ENCODE assay signal across 19 cellular contexts in genomic region chr2:27199241-27199640, GRCh38. TPM values are rescaled to one million over a fixed set of nuclear protein-coding genes. Genes with fewer than 3 reads are reported as not detected.
DNase-seq lines count a peak whose midpoint lies in the region; ATAC-seq and TF ChIP-seq lines count a peak whose summit lies in the region.
"Had no signal": no experiment of that assay in that cellular context is flagged by ENCODE, and none has a peak within 500 bp of the region (broad histone marks: within the 10 kb centered on the region; RNA-seq: fewer than 3 reads in every experiment).

No MANE protein-coding gene starts in this region.

- TF ChIP-seq POLR2A in prostate gland (IDR thresholded peaks at IDR 0.05) = no peak

- BruUV-seq in A673 (replicated peaks; lab: Mats Ljungman, UMichigan) = no TSS peak

- ATAC-seq in CD8-positive, alpha-beta T cell = peak; percentile 15
- ATAC-seq in activated T-helper 17 cell treated with anti-CD3 and anti-CD28 coated beads, Interleukin-2, amount 50 U/mL, for 72 hours (replicated peaks) = no peak
- no peak for ATAC-seq in HG02840 (IDR thresholded peaks at IDR 0.05; ENCODE audit: low FRiP score, unreplicated experiment)
- ATAC-seq: Right ventricle myocardium inferior had no signal

- no peak overlapping the region for H3K9ac ChIP-seq in endodermal cell (ENCODE audit: extremely low read depth, low read length, poor library complexity, severe bottlenecking)

- H3K4me3 ChIP-seq in A673 (ENCODE audit: low read depth, low read length, poor library complexity, severe bottlenecking) = no peak overlapping the region
- H3K4me3 ChIP-seq in CD8-positive, alpha-beta T cell (ENCODE audit: low read depth, low read length) = no peak overlapping the region
- no peak overlapping the region for H3K4me3 ChIP-seq in prostate gland
- no peak overlapping the region for H3K4me3 ChIP-seq in endodermal cell (ENCODE audit: low read length)
- H3K4me3 ChIP-seq: Peyer's patch had no signal

- no peaks in the 10 kb centered on the region for H3K4me1 Mint-ChIP-seq in CD8-positive, alpha-beta T cell (ENCODE audit: low read depth)
- no peaks in the 10 kb centered on the region for H3K4me1 Mint-ChIP-seq in activated T-helper 17 cell treated with anti-CD3 and anti-CD28 coated beads, Interleukin-2, amount 50 U/mL, for 72 hours
- H3K4me1 Mint-ChIP-seq in endodermal cell = peaks cover 5% of the 10 kb centered on the region

- H3K27me3 Mint-ChIP-seq in CD8-positive, alpha-beta T cell (ENCODE audit: low read depth) = no peaks in the 10 kb centered on the region
- H3K27me3 Mint-ChIP-seq in activated T-helper 17 cell treated with anti-CD3 and anti-CD28 coated beads, Interleukin-2, amount 50 U/mL, for 72 hours = peaks cover 3% of the 10 kb centered on the region
- no peaks in the 10 kb centered on the region for H3K27me3 Mint-ChIP-seq in endodermal cell (ENCODE audit: insufficient read depth)

- H3K36me3 ChIP-seq in A673 (ENCODE audit: insufficient read depth, low read length, poor library complexity, severe bottlenecking) (peaks cover 53% of the 10 kb centered on the region), prostate gland (peaks cover 8 to 10% of the 10 kb centered on the region in 2 donors), endodermal cell (ENCODE audit: control insufficient read depth, insufficient read depth, low read length) (peaks cover 26% of the 10 kb centered on the region)
- peaks cover 11% of the 10 kb centered on the region for H3K36me3 ChIP-seq in CD8-positive, alpha-beta T cell (ENCODE audit: insufficient read depth, low read length)

- no peaks in the 10 kb centered on the region for H3K9me3 Mint-ChIP-seq in CD8-positive, alpha-beta T cell
- H3K9me3 Mint-ChIP-seq in activated T-helper 17 cell treated with anti-CD3 and anti-CD28 coated beads, Interleukin-2, amount 50 U/mL, for 72 hours = no peaks in the 10 kb centered on the region
- no peaks in the 10 kb centered on the region for H3K9me3 Mint-ChIP-seq in endodermal cell

- H3K4me3 Mint-ChIP-seq in CD8-positive, alpha-beta T cell = no peak overlapping the region
- H3K4me3 Mint-ChIP-seq in activated T-helper 17 cell treated with anti-CD3 and anti-CD28 coated beads, Interleukin-2, amount 50 U/mL, for 72 hours = no peak overlapping the region
- no peak overlapping the region for H3K4me3 Mint-ChIP-seq in endodermal cell

- CTCF ChIA-PET in A673 (lab: Charles Lee) = no interaction called here
- CTCF ChIA-PET in CD8-positive, alpha-beta T cell (lab: Charles Lee) = interaction anchor here (1.1 kb wide), 1 partner anchor 20 kb away, joined by 3 read pairs; no protein-coding TSS in a partner anchor

- intact Hi-C loops in A673 (cut with micrococcal nuclease; ENCODE audit: unreplicated experiment) = no loop called here
- intact Hi-C loops in CD8-positive, alpha-beta T cell (cut with DNase I, micrococcal nuclease) = no loop called here
- intact Hi-C loops in prostate gland (cut with DNase I) = no loop called here

- H3K4me1 ChIP-seq in A673 (ENCODE audit: insufficient read depth, low read length, poor library complexity, severe bottlenecking) (peaks cover 7% of the 10 kb centered on the region), prostate gland (replicated peaks) (no peaks in the 10 kb centered on the region), endodermal cell (ENCODE audit: control insufficient read depth, insufficient read depth, low read length) (no peaks in the 10 kb centered on the region)
- H3K4me1 ChIP-seq in CD8-positive, alpha-beta T cell (ENCODE audit: insufficient read depth, low read length) = no peaks in the 10 kb centered on the region
- H3K4me1 ChIP-seq: Peyer's patch had no signal

- H3K27ac Mint-ChIP-seq in CD8-positive, alpha-beta T cell = no peak overlapping the region
- H3K27ac Mint-ChIP-seq in activated T-helper 17 cell treated with anti-CD3 and anti-CD28 coated beads, Interleukin-2, amount 50 U/mL, for 72 hours = peak overlapping the region; percentile 16
- H3K27ac Mint-ChIP-seq in endodermal cell = no peak overlapping the region

- peaks cover 53% of the 10 kb centered on the region for H3K36me3 Mint-ChIP-seq in CD8-positive, alpha-beta T cell
- H3K36me3 Mint-ChIP-seq in activated T-helper 17 cell treated with anti-CD3 and anti-CD28 coated beads, Interleukin-2, amount 50 U/mL, for 72 hours (ENCODE audit: low read depth) = peaks cover 54% of the 10 kb centered on the region
- peaks cover 44% of the 10 kb centered on the region for H3K36me3 Mint-ChIP-seq in endodermal cell (ENCODE audit: low read depth)

- H3K27ac ChIP-seq in A673 (ENCODE audit: low read depth, low read length, poor library complexity, severe bottlenecking) = peak overlapping the region; percentile 63
- no peak overlapping the region for H3K27ac ChIP-seq in CD8-positive, alpha-beta T cell (ENCODE audit: low read depth, low read length)
- H3K27ac ChIP-seq in prostate gland = peak overlapping the region; percentile 30 to 51
- no peak overlapping the region for H3K27ac ChIP-seq in endodermal cell (ENCODE audit: low read depth, low read length)
- H3K27ac ChIP-seq: Peyer's patch had no signal

- 50% methylated on average over 2 of the region's 2 CpGs for WGBS in prostate gland
- WGBS in endodermal cell (ENCODE audit: insufficient coverage in 1 of 2, insufficient read length in 1 of 2), 2 experiments = 92 to 94% methylated on average over 2 of the region's 2 CpGs

- no peak for DNase-seq in A673 (ENCODE audit: low spot score)
- no peak for DNase-seq in CD8-positive, alpha-beta T cell
- DNase-seq in prostate gland (ENCODE audit: low spot score) = no peak
- no peak for DNase-seq in endodermal cell
- DNase-seq in Kasumi-1 (lab: John Stamatoyannopoulos, UW) = no peak
- DNase-seq: C1 segment of cervical spinal cord; GDM1; H7; NCI-H1105; NCI-H1694; NCI-H2081 treated with DMSO at 0.1 percent for 48 hours; NCI-H748 treated with DMSO at 0.1 percent for 48 hours; NK-92 treated with Interleukin-12 subunit alpha and Interleukin-12 subunit beta, amount 100 ng/mL, for 24 hours had no signal

- H3K9me3 ChIP-seq in A673 (ENCODE audit: low read depth, low read length, poor library complexity, severe bottlenecking) (no peaks in the 10 kb centered on the region), prostate gland (no peaks in the 10 kb centered on the region), endodermal cell (ENCODE audit: control insufficient read depth, low read length) (no peaks in the 10 kb centered on the region)
- H3K9me3 ChIP-seq in CD8-positive, alpha-beta T cell (ENCODE audit: low read length) = no peaks in the 10 kb centered on the region
- H3K9me3 ChIP-seq: Peyer's patch had no signal

- POLR2A ChIA-PET in A673 (lab: Charles Lee; ENCODE audit: low non-redundant PET) = no interaction called here
- POLR2A ChIA-PET in CD8-positive, alpha-beta T cell (lab: Charles Lee) = no interaction called here

- no peak for TF ChIP-seq CTCF in A673 (conservative IDR thresholded peaks at IDR 0.05; ENCODE audit: low read depth, low read length)
- TF ChIP-seq CTCF in CD8-positive, alpha-beta T cell (IDR thresholded peaks at IDR 0.05) = no peak
- TF ChIP-seq CTCF in prostate gland (IDR thresholded peaks at IDR 0.05) = no peak
- TF ChIP-seq CTCF in endodermal cell (conservative IDR thresholded peaks at IDR 0.05) = no peak

- no peaks in the 10 kb centered on the region for H3K27me3 ChIP-seq in A673 (replicated peaks; ENCODE audit: insufficient read depth, low read depth, low read length, poor library complexity)
- H3K27me3 ChIP-seq in CD8-positive, alpha-beta T cell (ENCODE audit: insufficient read depth, low read length) = no peaks in the 10 kb centered on the region
- H3K27me3 ChIP-seq in prostate gland (replicated peaks; ENCODE audit: insufficient read depth) = no peaks in the 10 kb centered on the region
- no peaks in the 10 kb centered on the region for H3K27me3 ChIP-seq in endodermal cell (ENCODE audit: control insufficient read depth, insufficient read depth, low read length, poor library complexity, severe bottlenecking)
- H3K27me3 ChIP-seq: Peyer's patch had no signal

RNA-seq across cellular contexts. Expression of gene ATRAID, which starts 12.6 kb away (rescaled TPM):
- total RNA-seq in A673 (2021) = 106 and 107 TPM in 2 replicates
- total RNA-seq in CD8-positive, alpha-beta T cell = 10 to 100 TPM; 70.0 to 71.7 TPM
- 10 to 100 TPM; 45.9 to 59.2 TPM for total RNA-seq in activated T-helper 17 cell treated with anti-CD3 and anti-CD28 coated beads, Interleukin-2, amount 50 U/mL, for 72 hours
- total RNA-seq in prostate gland = 100 to 1,000 TPM; 217 to 222 TPM
- total RNA-seq in endodermal cell = 100 to 1,000 TPM; 101 to 140 TPM
- 194 TPM for polyA plus RNA-seq in endodermal cell (2013, experiment 1 of 2)
- 166 TPM for polyA plus RNA-seq in endodermal cell (2013, experiment 2 of 2)

RNA-seq across cellular contexts. Expression of gene SLC5A6, which starts 12.8 kb away (rescaled TPM):
- 366 and 515 TPM in 2 replicates for total RNA-seq in A673 (2021)
- 100 to 1,000 TPM; 410 to 431 TPM for total RNA-seq in CD8-positive, alpha-beta T cell
- 10 to 100 TPM; 33.8 to 72.0 TPM for total RNA-seq in activated T-helper 17 cell treated with anti-CD3 and anti-CD28 coated beads, Interleukin-2, amount 50 U/mL, for 72 hours
- 10 to 100 TPM; 23.9 to 65.2 TPM for total RNA-seq in prostate gland
- 100 to 1,000 TPM; 115 to 125 TPM for total RNA-seq in endodermal cell
- polyA plus RNA-seq in endodermal cell (2013, experiment 1 of 2) = 50.7 TPM
- polyA plus RNA-seq in endodermal cell (2013, experiment 2 of 2) = 46.5 TPM

RNA-seq across cellular contexts. Expression of gene CAD, which starts 17.9 kb away (rescaled TPM):
- total RNA-seq in A673 (2021) (194 and 210 TPM in 2 replicates), prostate gland (10 to 100 TPM; 16.0 to 63.6 TPM), endodermal cell (100 to 1,000 TPM; 120 to 127 TPM)
- total RNA-seq in CD8-positive, alpha-beta T cell = 10 to 100 TPM; 24.7 to 31.4 TPM
- 100 to 1,000 TPM in 1 of 2 donors, 10 to 100 TPM in 1; 54.0 to 106 TPM for total RNA-seq in activated T-helper 17 cell treated with anti-CD3 and anti-CD28 coated beads, Interleukin-2, amount 50 U/mL, for 72 hours
- polyA plus RNA-seq in endodermal cell (2013, experiment 1 of 2) = 51.5 TPM
- 53.2 TPM for polyA plus RNA-seq in endodermal cell (2013, experiment 2 of 2)

RNA-seq across cellular contexts. Expression of gene TCF23, which starts 50.4 kb away (rescaled TPM):
- not detected in 2 replicates for total RNA-seq in A673 (2021)
- total RNA-seq in CD8-positive, alpha-beta T cell = not detected
- total RNA-seq in activated T-helper 17 cell treated with anti-CD3 and anti-CD28 coated beads, Interleukin-2, amount 50 U/mL, for 72 hours = not detected
- total RNA-seq in prostate gland = 1 to 10 TPM in 1 of 2 donors, not detected in 1; 8.5 TPM
- total RNA-seq in endodermal cell = not detected
- polyA plus RNA-seq in endodermal cell (2013, experiment 1 of 2) = not detected
- not detected for polyA plus RNA-seq in endodermal cell (2013, experiment 2 of 2)
- total RNA-seq: Daoy, H7, NCI-H460, Peyer's patch had no signal

Comparison
In these comparisons a context has a peak if more than half of its experiments do, and no peak if none do; other contexts are left out.
1. H3K27ac ChIP-seq: peak in A673 (single experiment) and prostate gland (2 of 2); none in CD8-positive, alpha-beta T cell (single experiment) and endodermal cell (single experiment).